ENCODE assay signal across 21 cellular contexts in the genomic region with DNA sequence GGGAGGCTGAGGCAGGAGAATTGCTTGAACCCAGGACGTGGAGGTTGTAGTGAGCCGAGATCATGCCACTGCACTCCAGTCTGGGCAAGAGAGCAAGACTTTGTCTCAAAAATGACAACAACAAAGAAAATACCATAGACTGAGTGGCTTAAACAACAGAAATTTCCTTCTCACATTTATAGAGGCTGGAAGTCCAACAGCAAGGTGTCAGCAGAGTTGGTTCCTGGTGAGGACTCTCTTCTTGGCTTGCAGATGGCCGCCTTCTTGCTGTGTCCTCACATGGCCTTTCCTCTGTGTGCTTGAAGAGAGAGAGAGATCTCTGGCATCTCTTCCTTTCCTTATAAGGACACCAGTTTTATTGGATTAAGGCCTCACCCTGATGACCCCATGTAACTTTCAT.
"Had no signal": no experiment of that assay in that cellular context is flagged by ENCODE, and none has a peak within 500 bp of the region (broad histone marks: within the 10 kb centered on the region; RNA-seq: fewer than 3 reads in every experiment).

No MANE protein-coding gene starts in this region.

- ATAC-seq: naive thymus-derived CD8-positive, alpha-beta T cell; natural killer cell treated with Interleukin-12 subunit alpha and Interleukin-12 subunit beta and Interleukin-15 and Interleukin-18, amount 100 ng/mL, for 72 hours; pancreas; right cardiac atrium; right lobe of liver; stimulated activated effector memory CD8-positive, alpha-beta T cell treated with anti-CD3 and anti-CD28 coated beads, Interleukin-12 subunit alpha, Interleukin-12 subunit beta, amount 100 ng/mL, for 72 hours; stimulated activated naive B cell treated with anti-CD40 and anti-IgM and Interleukin-4, amounts not matched to agents 10 μg/mL and 1 μg/mL and 100 μg/mL, for 72 hours had no signal

- DNase-seq: naive thymus-derived CD8-positive, alpha-beta T cell; nephron progenitor cell; nucleus accumbens; pancreas; retina; right cardiac atrium; right lobe of liver; sigmoid colon; small intestine; stimulated activated CD4-positive, alpha-beta T cell treated with anti-CD3 and anti-CD28 coated beads, Interleukin-15, amount 100 ng/mL, for 24 hours; stimulated activated CD4-positive, alpha-beta T cell treated with anti-CD3 and anti-CD28 coated beads, Interleukin-2, amount 100 ng/mL, for 24 hours; stimulated activated CD4-positive, alpha-beta T cell treated with anti-CD3 and anti-CD28 coated beads, Interleukin-2, amount 100 ng/mL, for 48 hours; stimulated activated CD4-positive, alpha-beta T cell treated with anti-CD3 and anti-CD28 coated beads, Interleukin-4, amount 100 ng/mL, for 24 hours; stimulated activated naive B cell treated with anti-CD40 and anti-IgM and Interleukin-4, amounts not matched to agents 10 μg/mL and 1 μg/mL and 100 μg/mL, for 72 hours; stimulated activated naive CD4-positive, alpha-beta T cell treated with Interleukin-2 at 50 U/mL for 16 hours; stomach; thyroid gland; trophoblast cell; upper lobe of left lung had no signal
